ENCODE assay signal across 8 cellular contexts in genomic region chr7:152435384-152436278, GRCh38. TPM values are rescaled to one million over a fixed set of nuclear protein-coding genes. Genes with fewer than 3 reads are reported as not detected.
DNase-seq lines count a peak whose midpoint lies in the region; ATAC-seq and TF ChIP-seq lines count a peak whose summit lies in the region.

KMT2C (minus strand) TSS chr7:152436003; CDS start chr7:152435786, 217 bp downstream.

- H3K27me3 ChIP-seq in DOHH2 (ENCODE audit: control insufficient read depth, low read length) (no peaks in the 10 kb centered on the region), H7 (ENCODE audit: control insufficient read depth, insufficient read depth, low read length) (no peaks in the 10 kb centered on the region)

- no peak for TF ChIP-seq CTCF in DOHH2 (IDR thresholded peaks at IDR 0.05; ENCODE audit: low read depth, low read length, poor library complexity, severe bottlenecking)

- in situ Hi-C loops in endometrial microvascular endothelial cells (cut with HindIII; ENCODE audit: inconsistent ontology term, low pct_unique_long_range_greater_than_20kb, low sequenced_read_pairs) = no loop called here

- peak; percentile 90 for DNase-seq in H7
- DNase-seq in NCI-H2171 (lab: John Stamatoyannopoulos, UW) = peak; percentile 80
- peak; percentile 61 for DNase-seq in activated CD8-positive, alpha-beta memory T cell treated with anti-CD3 and anti-CD28 coated beads, Interleukin-2, amount 10 ng/mL, durations not matched to agents 7 days and 5 days
- DNase-seq in middle frontal gyrus (ENCODE audit: extremely low spot score, low spot score) = peak; percentile 35
- peak; percentile 15 to 19 for DNase-seq in stimulated activated CD8-positive, alpha-beta memory T cell treated with anti-CD3 and anti-CD28 coated beads, Interleukin-15, amount 100 ng/mL, for 48 hours (ENCODE audit: low read depth in 2 of 2)

- CTCF ChIA-PET in activated CD8-positive, alpha-beta memory T cell treated with anti-CD3 and anti-CD28 coated beads, Interleukin-2, amount 10 ng/mL, durations not matched to agents 7 days and 5 days (lab: Charles Lee) = interaction anchor here (0.6 kb wide), 1 partner anchor 61 kb away, joined by 3 read pairs; no protein-coding TSS in a partner anchor

- H3K79me2 ChIP-seq in DOHH2 (ENCODE audit: control insufficient read depth, low read length) = peaks cover 51% of the 10 kb centered on the region

- peaks cover 12% of the 10 kb centered on the region for H4K20me1 ChIP-seq in DOHH2 (ENCODE audit: control insufficient read depth, insufficient read depth, low read depth, low read length)

- H3K4me2 ChIP-seq in DOHH2 (ENCODE audit: low read length) = peak within 1 kb of the TSS; percentile 75

- peak within 1 kb of the TSS; percentile 85 for H3K27ac ChIP-seq in DOHH2 (ENCODE audit: low read depth, low read length)

- peak within 1 kb of the TSS; percentile 93 for H3K4me3 Mint-ChIP-seq in activated CD8-positive, alpha-beta memory T cell treated with anti-CD3 and anti-CD28 coated beads, Interleukin-2, amount 10 ng/mL, durations not matched to agents 7 days and 5 days

- H3K9me3 Mint-ChIP-seq in activated CD8-positive, alpha-beta memory T cell treated with anti-CD3 and anti-CD28 coated beads, Interleukin-2, amount 10 ng/mL, durations not matched to agents 7 days and 5 days (ENCODE audit: low read depth) = no peaks in the 10 kb centered on the region

- peak; percentile 37 for ATAC-seq in activated CD8-positive, alpha-beta memory T cell treated with anti-CD3 and anti-CD28 coated beads, Interleukin-2, amount 10 ng/mL, durations not matched to agents 7 days and 5 days
- no peak for ATAC-seq in GM21381 (IDR thresholded peaks at IDR 0.05; ENCODE audit: unreplicated experiment)

- H3K4me3 ChIP-seq in DOHH2 (ENCODE audit: low read length) (peak within 1 kb of the TSS; percentile 97), H7 (ENCODE audit: insufficient read depth, low read depth, low read length) (peak within 1 kb of the TSS; percentile 79)

- H3K27ac Mint-ChIP-seq in activated CD8-positive, alpha-beta memory T cell treated with anti-CD3 and anti-CD28 coated beads, Interleukin-2, amount 10 ng/mL, durations not matched to agents 7 days and 5 days = peak within 1 kb of the TSS; percentile 91

- H3K36me3 ChIP-seq in DOHH2 (ENCODE audit: control insufficient read depth, low read length) = peaks cover 10% of the 10 kb centered on the region
- no peaks in the 10 kb centered on the region for H3K36me3 ChIP-seq in H7 (replicated peaks; ENCODE audit: control insufficient read depth, insufficient read depth, low read length)

- H3K4me1 ChIP-seq in DOHH2 (ENCODE audit: control insufficient read depth, low read length) = peaks cover 38% of the 10 kb centered on the region

- H3K27me3 Mint-ChIP-seq in activated CD8-positive, alpha-beta memory T cell treated with anti-CD3 and anti-CD28 coated beads, Interleukin-2, amount 10 ng/mL, durations not matched to agents 7 days and 5 days = no peaks in the 10 kb centered on the region

- H3K9me3 ChIP-seq in DOHH2 (ENCODE audit: control insufficient read depth, insufficient read depth, low read length) = no peaks in the 10 kb centered on the region

- H3K9me2 ChIP-seq in DOHH2 (replicated peaks; ENCODE audit: control insufficient read depth, low read length) = no peaks in the 10 kb centered on the region

- H3F3A ChIP-seq in DOHH2 (ENCODE audit: control insufficient read depth, insufficient read depth) = peaks cover 23% of the 10 kb centered on the region

- peaks cover 22% of the 10 kb centered on the region for H3K4me1 Mint-ChIP-seq in activated CD8-positive, alpha-beta memory T cell treated with anti-CD3 and anti-CD28 coated beads, Interleukin-2, amount 10 ng/mL, durations not matched to agents 7 days and 5 days

- no peaks in the 10 kb centered on the region for H3K36me3 Mint-ChIP-seq in activated CD8-positive, alpha-beta memory T cell treated with anti-CD3 and anti-CD28 coated beads, Interleukin-2, amount 10 ng/mL, durations not matched to agents 7 days and 5 days

RNA-seq across cellular contexts. Expression of gene KMT2C, which starts in this region (rescaled TPM):
- 8.5 and 14.6 TPM in 2 replicates for total RNA-seq in H7 (2014; rRNA removed; shearing (Covaris generic))
- 10 to 100 TPM; 58.2 to 86.6 TPM for total RNA-seq in activated CD8-positive, alpha-beta memory T cell treated with anti-CD3 and anti-CD28 coated beads, Interleukin-2, amount 10 ng/mL, durations not matched to agents 7 days and 5 days
- 51.7 TPM for total RNA-seq in endometrial microvascular endothelial cells (ENCODE audit: inconsistent ontology term)

Comparison
In these comparisons a context has a peak if more than half of its experiments do, and no peak if none do; other contexts are left out.
1. DNase-seq: peak in every context shown above with its lines; median percentile 90 in H7; 80 in NCI-H2171; 61 in activated CD8-positive, alpha-beta memory T cell treated with anti-CD3 and anti-CD28 coated beads, Interleukin-2, amount 10 ng/mL, durations not matched to agents 7 days and 5 days; 35 in middle frontal gyrus; 17 in stimulated activated CD8-positive, alpha-beta memory T cell treated with anti-CD3 and anti-CD28 coated beads, Interleukin-15, amount 100 ng/mL, for 48 hours.